9 cellular contexts compared by ENCODE assay signal in genomic region chr11:6681949-6682348, GRCh38. TPM values are rescaled to one million over a fixed set of nuclear protein-coding genes. Genes with fewer than 3 reads are reported as not detected.
DNase-seq lines count a peak whose midpoint lies in the region; ATAC-seq, FAIRE-seq and TF ChIP-seq lines count a peak whose summit lies in the region.
"Had no signal": no experiment of that assay in that cellular context is flagged by ENCODE, and none has a peak within 500 bp of the region (broad histone marks: within the 10 kb centered on the region; RNA-seq: fewer than 3 reads in every experiment).

No MANE protein-coding gene starts in this region.

- TF ChIP-seq POLR2A in K562 (conservative IDR thresholded peaks at IDR 0.05) = no peak

- H3K9ac ChIP-seq in K562 (ENCODE audit: insufficient read depth in 1 of 2, low read depth in 2 of 2, low read length in 2 of 2) = peak overlapping the region; percentile 91 to 98
- peak overlapping the region; percentile 82 for H3K9ac ChIP-seq in mucosa of stomach (ENCODE audit: low read length)

- BruUV-seq in K562 (replicated peaks; lab: Mats Ljungman, UMichigan) = no TSS peak

- intact Hi-C loops in K562 (cut with micrococcal nuclease) = loop anchor here (2.0 kb wide), 1 partner anchor 69 kb away; the partner anchor contains the start of gene TAF10

- TF ChIP-seq RAD21 in K562 (CRISPR knock-in tag; conservative IDR thresholded peaks at IDR 0.05 in 1 of 2, IDR thresholded peaks at IDR 0.05 in 1 of 2) = no peak

- H3K9me3 ChIP-seq in K562 (replicated peaks; ENCODE audit: control insufficient read depth, insufficient read depth, low read depth, low read length) (no peaks in the 10 kb centered on the region), mucosa of stomach (ENCODE audit: control insufficient read depth, low read length) (no peaks in the 10 kb centered on the region)
- H3K9me3 ChIP-seq: mucosa of descending colon had no signal

- POLR2A ChIA-PET in K562 (lab: Yijun Ruan, JAX) = interaction anchor here (0.8 to 1.9 kb wide), 6 partner anchors 8 to 181 kb away, joined by 3 to 5 read pairs (median 4); partner anchors contain the start of genes ILK and RRP8

- in situ Hi-C loops in K562 (cut with MboI) = loop anchor here (5.0 kb wide), 1 partner anchor 60 kb away; no protein-coding TSS in a partner anchor

- H3K4me2 ChIP-seq in K562 (ENCODE audit: insufficient read depth, low read length) = peak overlapping the region; percentile 94

- no peaks in the 10 kb centered on the region for H3K27me3 ChIP-seq in HL-60 (ENCODE audit: insufficient read depth, poor library complexity, severe bottlenecking)
- no peaks in the 10 kb centered on the region for H3K27me3 ChIP-seq in K562 (ENCODE audit: control insufficient read depth in 2 of 2, insufficient read depth in 2 of 2, low read length in 2 of 2)
- no peaks in the 10 kb centered on the region for H3K27me3 ChIP-seq in mucosa of stomach (ENCODE audit: control insufficient read depth, insufficient read depth, low read length)

- peak; percentile 23 for FAIRE-seq in K562 (lab: Jason Lieb, UNC)

- no peak for TF ChIP-seq CTCF in AG09309 (IDR thresholded peaks at IDR 0.05; ENCODE audit: control insufficient read depth, insufficient read depth, low read depth, low read length, missing control alignments)
- no peak for TF ChIP-seq CTCF in HL-60 (IDR thresholded peaks at IDR 0.05; ENCODE audit: insufficient read depth, low read length)
- no peak for TF ChIP-seq CTCF in K562 (IDR thresholded peaks at IDR 0.05 in 2 of 3, conservative IDR thresholded peaks at IDR 0.05 in 1 of 3; ENCODE audit: insufficient read depth in 2 of 3, low read depth in 1 of 3, low read length in 3 of 3)

- WGBS in K562 (ENCODE audit: insufficient coverage, low coverage, missing lambda C conversion rate) = 3% methylated on average over 5 of the region's 5 CpGs

- H4K20me1 ChIP-seq in K562 (replicated peaks; ENCODE audit: control insufficient read depth, insufficient read depth, low read length) = no peaks in the 10 kb centered on the region

- TF ChIP-seq EP300 in K562 (IDR thresholded peaks at IDR 0.05; ENCODE audit: low read length) = no peak

- H3K36me3 ChIP-seq in K562 (ENCODE audit: control insufficient read depth, insufficient read depth, low read length) (peaks cover 25% of the 10 kb centered on the region), mucosa of stomach (ENCODE audit: control insufficient read depth, insufficient read depth, low read length) (no peaks in the 10 kb centered on the region)

- no peak overlapping the region for H2AFZ ChIP-seq in K562 (ENCODE audit: low read depth, low read length)

- H3K27ac ChIP-seq in HL-60 (replicated peaks) (peak overlapping the region; percentile 85), K562 (ENCODE audit: extremely low read depth, low read depth, low read length) (peak overlapping the region; percentile 80)

- H3K4me3 ChIP-seq in AG09309 (ENCODE audit: control insufficient read depth, low read depth, low read length) = peak overlapping the region; percentile 99
- peak overlapping the region; percentile 97 for H3K4me3 ChIP-seq in HL-60 (replicated peaks; ENCODE audit: insufficient read depth, low read length)
- peak overlapping the region; percentile 68 for H3K4me3 ChIP-seq in K562
- H3K4me3 ChIP-seq in mucosa of stomach (ENCODE audit: low read length) = peak overlapping the region; percentile 97

- peak; percentile 5; the same call in 2 of the 3 replicates for ATAC-seq in K562
- ATAC-seq in HG02678 (IDR thresholded peaks at IDR 0.05; ENCODE audit: unreplicated experiment) = no peak
- no peak for ATAC-seq in GM18511 (IDR thresholded peaks at IDR 0.05; ENCODE audit: unreplicated experiment)

- CTCF ChIA-PET in K562 (lab: Yijun Ruan, JAX; ENCODE audit: low intra/inter-chr PET ratio) = interaction anchor here (1.5 kb wide), 1 partner anchor 243 kb away, joined by 3 read pairs; no protein-coding TSS in a partner anchor

- H3K4me1 ChIP-seq in K562 (replicated peaks in 1 of 2; ENCODE audit: control insufficient read depth in 2 of 2, insufficient read depth in 2 of 2, low read length in 2 of 2) (peaks cover 10 to 14% of the 10 kb centered on the region in 2 experiments; a peak in 4 of 5 replicates), mucosa of stomach (ENCODE audit: control insufficient read depth, insufficient read depth, low read length) (peaks cover 8% of the 10 kb centered on the region)

- H3K79me2 ChIP-seq in K562 (ENCODE audit: control insufficient read depth, insufficient read depth, low read length) = peaks cover 31% of the 10 kb centered on the region

- H3K9me1 ChIP-seq in K562 (ENCODE audit: control insufficient read depth, insufficient read depth, low read length) = peaks cover 3% of the 10 kb centered on the region

- DNase-seq in AG09309 (ENCODE audit: low read depth) (no peak), HL-60 (ENCODE audit: low read depth in 1 of 2, low spot score in 1 of 2) (peak; percentile 21 to 24), K562 (ENCODE audit: extremely low read depth in 1 of 4, low spot score in 3 of 4) (peak; percentile 23 to 49 (median 24)), NCI-H748 (lab: John Stamatoyannopoulos, UW; ENCODE audit: unreplicated experiment) (no peak), NCI-H524 treated with DMSO at 0.1 percent for 48 hours (lab: John Stamatoyannopoulos, UW) (no peak)

TF ChIP-seq in K562, 482 proteins besides CTCF, POLR2A, EP300 and RAD21:
- TF ChIP-seq ZNF239 (CRISPR knock-in tag; IDR thresholded peaks at IDR 0.05) = peak; percentile 86
- TF ChIP-seq MAX (CRISPR knock-in tag; IDR thresholded peaks at IDR 0.05) = no peak

RNA-seq across cellular contexts. Expression of gene MRPL17, which starts 1.2 kb away (rescaled TPM):
- total RNA-seq in K562 (2011; cell fraction: chromatin; rRNA removed; ENCODE audit: low replicate concordance) = 45.9 and 72.8 TPM in 2 replicates
- total RNA-seq in K562 (2011; cell fraction: nucleolus; rRNA removed) = 87.9 and 89.6 TPM in 2 replicates
- 65.0 and 77.8 TPM in 2 replicates for total RNA-seq in K562 (2011; cell fraction: nucleoplasm; rRNA removed)
- total RNA-seq in K562 (2014; rRNA removed) (33.9 and 46.1 TPM in 2 replicates), K562 (2014; rRNA removed; fragmentation: Illumina TruSeq; extraction: Trizol) (27.6 and 36.7 TPM in 2 replicates), K562 (2015; rRNA removed; fragmentation: Illumina TruSeq; extraction: Trizol) (43.3 and 47.4 TPM in 2 replicates), K562 (2021) (46.2 and 52.6 TPM in 2 replicates)
- polyA plus RNA-seq in K562 (2011; rRNA removed) (57.5 and 66.5 TPM in 2 replicates), K562 (2014; fragmentation: Illumina TruSeq; extraction: Trizol) (37.7 and 48.6 TPM in 2 replicates), K562 (2014; fragmentation: Nextera tagmentation; extraction: Ambion mirVana) (10 to 100 TPM; 78.9 to 81.6 TPM), K562 (2014; rRNA removed) (43.9 and 48.0 TPM in 2 replicates)
- polyA plus RNA-seq in K562 (2011; cell fraction: cytosol; rRNA removed) = 43.7 and 49.1 TPM in 2 replicates
- polyA plus RNA-seq in K562 (2011; cell fraction: nucleus; rRNA removed) = 68.1 and 73.5 TPM in 2 replicates
- 34.5 and 47.6 TPM in 2 replicates for polyA plus RNA-seq in K562 (2012)
- polyA minus RNA-seq in K562 (2011; rRNA and poly(A)+ RNA removed) = 40.5 and 44.5 TPM in 2 replicates
- 40.1 and 41.0 TPM in 2 replicates for polyA minus RNA-seq in K562 (2011; cell fraction: cytosol; rRNA and poly(A)+ RNA removed)
- 50.9 and 92.0 TPM in 2 replicates for polyA minus RNA-seq in K562 (2011; cell fraction: nucleus; rRNA and poly(A)+ RNA removed)

RNA-seq across cellular contexts. Expression of gene DCHS1, which starts 26.3 kb away (rescaled TPM):
- 0.79 and 2.3 TPM in 2 replicates for total RNA-seq in K562 (2011; cell fraction: chromatin; rRNA removed; ENCODE audit: low replicate concordance)
- total RNA-seq in K562 (2011; cell fraction: nucleolus; rRNA removed) = 1.4 and 1.5 TPM in 2 replicates
- 0.81 and 0.92 TPM in 2 replicates for total RNA-seq in K562 (2011; cell fraction: nucleoplasm; rRNA removed)
- total RNA-seq in K562 (2014; rRNA removed) = 0.09 and 0.20 TPM in 2 replicates
- 0.04 and 0.06 TPM in 2 replicates for total RNA-seq in K562 (2014; rRNA removed; fragmentation: Illumina TruSeq; extraction: Trizol)
- total RNA-seq in K562 (2015; rRNA removed; fragmentation: Illumina TruSeq; extraction: Trizol) = 0.14 and 0.19 TPM in 2 replicates
- total RNA-seq in K562 (2021) = 0.45 and 0.49 TPM in 2 replicates
- 0.08 and 0.23 TPM in 2 replicates for polyA plus RNA-seq in K562 (2011; rRNA removed)
- 0.12 and 0.16 TPM in 2 replicates for polyA plus RNA-seq in K562 (2011; cell fraction: cytosol; rRNA removed)
- polyA plus RNA-seq in K562 (2011; cell fraction: nucleus; rRNA removed) = 0.74 and 1.4 TPM in 2 replicates
- 0.27 and 0.53 TPM in 2 replicates for polyA plus RNA-seq in K562 (2012)
- polyA plus RNA-seq in K562 (2014; fragmentation: Illumina TruSeq; extraction: Trizol) = 0.17 and 0.18 TPM in 2 replicates
- not detected for polyA plus RNA-seq in K562 (2014; fragmentation: Nextera tagmentation; extraction: Ambion mirVana)
- under 0.01 and 0.19 TPM in 2 replicates for polyA plus RNA-seq in K562 (2014; rRNA removed)
- 0.18 and 0.21 TPM in 2 replicates for polyA minus RNA-seq in K562 (2011; rRNA and poly(A)+ RNA removed)
- polyA minus RNA-seq in K562 (2011; cell fraction: cytosol; rRNA and poly(A)+ RNA removed) = 0.48 and 0.91 TPM in 2 replicates
- polyA minus RNA-seq in K562 (2011; cell fraction: nucleus; rRNA and poly(A)+ RNA removed) = 0.54 and 0.78 TPM in 2 replicates

Comparison
In these comparisons a context has a peak if more than half of its experiments do, and no peak if none do; other contexts are left out.
1. DNase-seq: peak in HL-60 (2 of 2) and K562 (4 of 4); none in AG09309 (single experiment), NCI-H748 (single experiment) and NCI-H524 treated with DMSO at 0.1 percent for 48 hours (single experiment).
2. Peak in every context shown above with its lines, with median percentiles within 50 percentile points of each other: H3K4me3 ChIP-seq.